Comparison of ENCODE assay signal across 8 cellular contexts in the genomic region with DNA sequence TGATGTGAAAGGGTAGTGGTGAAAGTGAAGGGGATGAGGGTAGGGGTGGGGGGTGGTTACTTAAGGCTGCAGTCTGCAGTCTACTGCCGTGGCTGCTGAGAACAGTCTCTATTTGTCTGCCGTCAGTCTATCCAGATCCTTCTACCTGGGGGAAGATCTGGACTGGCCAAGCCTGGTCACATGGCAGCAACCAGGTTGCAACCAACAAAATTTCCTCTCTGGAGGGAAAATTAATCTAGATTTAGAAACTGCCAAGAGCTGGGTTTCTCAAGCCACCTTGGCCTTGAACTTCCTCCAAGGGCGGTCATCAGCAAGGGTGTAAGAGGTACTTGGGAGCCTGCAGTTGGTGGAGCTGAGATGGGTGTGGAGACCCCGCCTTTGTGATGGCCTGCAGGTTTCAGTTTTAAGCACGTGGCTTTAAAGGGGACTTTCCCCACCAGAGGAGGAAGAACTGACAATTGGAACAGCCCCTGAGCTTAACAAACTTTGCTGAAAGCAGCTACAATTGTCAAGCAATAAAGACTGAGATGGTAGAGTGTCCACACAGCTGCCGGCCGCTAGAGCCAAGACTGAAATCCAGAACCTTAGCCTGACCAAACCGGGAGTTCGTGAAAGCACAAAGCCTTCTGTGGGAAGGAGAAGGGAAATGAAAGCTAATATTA. TPM values are rescaled to one million over a fixed set of nuclear protein-coding genes. Genes with fewer than 3 reads are reported as not detected.
DNase-seq lines count a peak whose midpoint lies in the region; ATAC-seq, FAIRE-seq and TF ChIP-seq lines count a peak whose summit lies in the region.

No MANE protein-coding gene starts in this region.

- CTCF ChIA-PET in MCF 10A (lab: Yijun Ruan, JAX) (interaction anchor here (0.6 to 3.8 kb wide), 6 partner anchors 9 to 640 kb away, joined by 3 to 25 read pairs (median 3); no protein-coding TSS in a partner anchor), HepG2 (lab: Yijun Ruan, JAX; ENCODE audit: low intra/inter-chr PET ratio, low total read pairs) (no interaction called here)
- CTCF ChIA-PET in activated CD4-positive, alpha-beta T cell treated with anti-CD3 and anti-CD28 coated beads, Interleukin-2, amount 10 ng/mL, durations not matched to agents 7 days and 5 days (lab: Charles Lee), result interaction anchor here (0.6 to 15.1 kb wide), 9 partner anchors 10 to 92 kb away, joined by 3 to 179 read pairs (median 3); a partner anchor contains a TSS

- H3K4me1 ChIP-seq in breast epithelium (no peaks in the 10 kb centered on the region), HepG2 (ENCODE audit: insufficient read depth, low read length) (peaks cover 27% of the 10 kb centered on the region), transverse colon (peaks cover 6 to 34% (median 16%) of the 10 kb centered on the region in 4 donors)

- no peak overlapping the region for H3K27ac ChIP-seq in breast epithelium
- no peak overlapping the region for H3K27ac ChIP-seq in HepG2 (ENCODE audit: extremely low read length, insufficient read depth, low read length)
- H3K27ac ChIP-seq in transverse colon, result peak overlapping the region; percentile 61 to 79 (median 75)

- BruUV-seq in MCF 10A (replicated peaks; lab: Mats Ljungman, UMichigan) (no TSS peak), HepG2 (replicated peaks; lab: Mats Ljungman, UMichigan) (no TSS peak)

- 78% methylated on average over 9 of the region's 9 CpGs for WGBS in HepG2 (ENCODE audit: low lambda C conversion rate)
- 36 to 38% methylated on average over 6 to 9 of the region's 9 CpGs for WGBS in transverse colon (ENCODE audit: low coverage in 1 of 2), 2 donors

- POLR2A ChIA-PET in MCF 10A (lab: Yijun Ruan, JAX) (interaction anchor here (0.6 to 2.5 kb wide), 4 partner anchors 19 to 371 kb away, joined by 3 to 14 read pairs (median 4); a partner anchor contains a TSS), HepG2 (lab: Yijun Ruan, JAX) (interaction anchor here (1.0 to 1.5 kb wide), 2 partner anchors 13 to 14 kb away, joined by 3 to 6 read pairs; no protein-coding TSS in a partner anchor)
- POLR2A ChIA-PET in activated CD4-positive, alpha-beta T cell treated with anti-CD3 and anti-CD28 coated beads, Interleukin-2, amount 10 ng/mL, durations not matched to agents 7 days and 5 days (lab: Charles Lee), result interaction anchor here (0.6 to 1.7 kb wide), 4 partner anchors 27 to 32 kb away, joined by 3 to 8 read pairs (median 4); a partner anchor contains a TSS

- H3K9me3 ChIP-seq in breast epithelium, result no peaks in the 10 kb centered on the region
- no peaks in the 10 kb centered on the region for H3K9me3 ChIP-seq in HepG2 (ENCODE audit: low read length)
- no peaks in the 10 kb centered on the region for H3K9me3 ChIP-seq in transverse colon

- H3K27me3 ChIP-seq in breast epithelium (no peaks in the 10 kb centered on the region), HepG2 (ENCODE audit: control insufficient read depth in 1 of 2, insufficient read depth in 2 of 2, low read length in 2 of 2) (no peaks in the 10 kb centered on the region), transverse colon (no peaks in the 10 kb centered on the region)

- peak overlapping the region; percentile 54 for H3K27ac Mint-ChIP-seq in MCF 10A (ENCODE audit: low read depth, unreplicated experiment)
- peak overlapping the region; percentile 95 for H3K27ac Mint-ChIP-seq in activated CD4-positive, alpha-beta T cell treated with anti-CD3 and anti-CD28 coated beads, Interleukin-2, amount 10 ng/mL, durations not matched to agents 7 days and 5 days

- ATAC-seq in HG03520 (IDR thresholded peaks at IDR 0.05; ENCODE audit: unreplicated experiment) (peak; percentile 80), HepG2 (peak; percentile 22; the same call in 2 of the 3 replicates)

- H4K20me1 ChIP-seq in HepG2 (ENCODE audit: insufficient read depth, low read length), result no peaks in the 10 kb centered on the region

- H3K36me3 Mint-ChIP-seq in MCF 10A (ENCODE audit: insufficient read depth, unreplicated experiment), result peaks cover 10% of the 10 kb centered on the region
- peaks cover 37% of the 10 kb centered on the region for H3K36me3 Mint-ChIP-seq in activated CD4-positive, alpha-beta T cell treated with anti-CD3 and anti-CD28 coated beads, Interleukin-2, amount 10 ng/mL, durations not matched to agents 7 days and 5 days (ENCODE audit: low read depth)

- H3K4me3 Mint-ChIP-seq in MCF 10A (ENCODE audit: unreplicated experiment), result no peak overlapping the region
- H3K4me3 Mint-ChIP-seq in activated CD4-positive, alpha-beta T cell treated with anti-CD3 and anti-CD28 coated beads, Interleukin-2, amount 10 ng/mL, durations not matched to agents 7 days and 5 days, result peak overlapping the region; percentile 59

- H3K4me1 Mint-ChIP-seq in MCF 10A (ENCODE audit: insufficient read depth, unreplicated experiment), result peaks cover 11% of the 10 kb centered on the region
- H3K4me1 Mint-ChIP-seq in activated CD4-positive, alpha-beta T cell treated with anti-CD3 and anti-CD28 coated beads, Interleukin-2, amount 10 ng/mL, durations not matched to agents 7 days and 5 days, result peaks cover 66% of the 10 kb centered on the region

- no peaks in the 10 kb centered on the region for H3K36me3 ChIP-seq in breast epithelium
- H3K36me3 ChIP-seq in HepG2 (replicated peaks in 1 of 2; ENCODE audit: control insufficient read depth in 1 of 2, insufficient read depth in 2 of 2, low read length in 2 of 2), result no peaks in the 10 kb centered on the region
- H3K36me3 ChIP-seq in transverse colon, result no peaks in the 10 kb centered on the region

- in situ Hi-C loops in HepG2 (cut with HindIII; ENCODE audit: extremely low pct_ligation_motif_present, low pct_unique_long_range_greater_than_20kb) (no loop called here), transverse colon (cut with MboI; ENCODE audit: low pct_ligation_motif_present in 1 of 4, low pct_unique_long_range_greater_than_20kb in 1 of 4, low sequenced_read_pairs in 3 of 4) (loop anchor here in 1 of 4 donors (25.0 kb wide), 1 partner anchor 348 kb away; no protein-coding TSS in a partner anchor)

- no peak for TF ChIP-seq EP300 in HepG2 (IDR thresholded peaks at IDR 0.05; ENCODE audit: low read depth in 2 of 2, low read length in 2 of 2)
- TF ChIP-seq EP300 in HepG2 (CRISPR knock-in tag; IDR thresholded peaks at IDR 0.05; ENCODE audit: borderline replicate concordance), result no peak
- no peak for TF ChIP-seq EP300 in transverse colon (IDR thresholded peaks at IDR 0.05; ENCODE audit: low read depth)

- no peaks in the 10 kb centered on the region for H3K27me3 Mint-ChIP-seq in MCF 10A (ENCODE audit: insufficient read depth, unreplicated experiment)
- H3K27me3 Mint-ChIP-seq in activated CD4-positive, alpha-beta T cell treated with anti-CD3 and anti-CD28 coated beads, Interleukin-2, amount 10 ng/mL, durations not matched to agents 7 days and 5 days, result no peaks in the 10 kb centered on the region

- no peak for FAIRE-seq in HepG2 (lab: Jason Lieb, UNC)

- 0 out of 2 replicates have a peak overlapping the region, but pooled peaks have one; percentile 3 for H3K4me2 ChIP-seq in HepG2 (ENCODE audit: low read depth, low read length)

- DNase-seq in MCF 10A (ENCODE audit: unreplicated experiment) (no peak), breast epithelium (ENCODE audit: low spot score in 2 of 2) (no peak), HepG2 (ENCODE audit: low spot score) (no peak), transverse colon (peak; percentile 80), Kasumi-1 (lab: John Stamatoyannopoulos, UW) (no peak), head of caudate nucleus (no peak)
- peak; percentile 86 for DNase-seq in activated CD4-positive, alpha-beta T cell treated with anti-CD3 and anti-CD28 coated beads, Interleukin-2, amount 10 ng/mL, durations not matched to agents 7 days and 5 days

- no peaks in the 10 kb centered on the region for H3K9me3 Mint-ChIP-seq in MCF 10A (ENCODE audit: unreplicated experiment)
- no peaks in the 10 kb centered on the region for H3K9me3 Mint-ChIP-seq in activated CD4-positive, alpha-beta T cell treated with anti-CD3 and anti-CD28 coated beads, Interleukin-2, amount 10 ng/mL, durations not matched to agents 7 days and 5 days

- intact Hi-C loops in MCF 10A (cut with micrococcal nuclease), result no loop called here
- intact Hi-C loops in breast epithelium (cut with DNase I; ENCODE audit: low total_unique reads), result no loop called here
- intact Hi-C loops in HepG2 (cut with micrococcal nuclease; ENCODE audit: unreplicated experiment), result no loop called here
- intact Hi-C loops in transverse colon (cut with DNase I; ENCODE audit: low total_unique reads), result loop anchor here (2.0 kb wide), 1 partner anchor 35 kb away; a partner anchor contains a TSS
- intact Hi-C loops in head of caudate nucleus (cut with DNase I), result no loop called here

- TF ChIP-seq CTCF in MCF 10A (IDR thresholded peaks at IDR 0.05; ENCODE audit: unreplicated experiment) (no peak), breast epithelium (IDR thresholded peaks at IDR 0.05) (no peak), HepG2 (CRISPR knock-in tag; IDR thresholded peaks at IDR 0.05) (no peak), transverse colon (IDR thresholded peaks at IDR 0.05) (peak in 2 of 5 experiments; percentile 29 to 40)

- no peak for TF ChIP-seq RAD21 in HepG2 (CRISPR knock-in tag; IDR thresholded peaks at IDR 0.05)

- no peak overlapping the region for H3K9ac ChIP-seq in HepG2 (ENCODE audit: insufficient read depth, low read depth, low read length)

- no peak overlapping the region for H2AFZ ChIP-seq in HepG2 (ENCODE audit: low read length)

- TF ChIP-seq POLR2A in breast epithelium (IDR thresholded peaks at IDR 0.05), result no peak
- TF ChIP-seq POLR2A in HepG2 (IDR thresholded peaks at IDR 0.05; ENCODE audit: insufficient read depth in 1 of 2, low read depth in 2 of 2, low read length in 2 of 2), result no peak
- no peak for TF ChIP-seq POLR2A in transverse colon (IDR thresholded peaks at IDR 0.05)

- H3K4me3 ChIP-seq in breast epithelium, result no peak overlapping the region
- H3K4me3 ChIP-seq in HepG2 (replicated peaks in 1 of 3; ENCODE audit: insufficient read depth in 1 of 3, low read depth in 2 of 3, low read length in 3 of 3), result no peak overlapping the region
- H3K4me3 ChIP-seq in transverse colon, result peak overlapping the region in 1 of 4 donors; percentile 27

- H3K79me2 ChIP-seq in HepG2 (ENCODE audit: insufficient read depth, low read length), result no peaks in the 10 kb centered on the region

RNA-seq across cellular contexts. Expression of a gene that starts 31.4 kb away (rescaled TPM):
- total RNA-seq in MCF 10A (2022) (169 and 170 TPM in 2 replicates), breast epithelium (10 to 100 TPM; 35.7 to 68.6 (median 49.3) TPM), HepG2 (2016; rRNA removed; fragmentation: Illumina TruSeq; extraction: Trizol) (62.1 and 64.6 TPM in 2 replicates), transverse colon (10 to 100 TPM; 41.5 to 97.3 (median 55.5) TPM)
- total RNA-seq in activated CD4-positive, alpha-beta T cell treated with anti-CD3 and anti-CD28 coated beads, Interleukin-2, amount 10 ng/mL, durations not matched to agents 7 days and 5 days, result 10 to 100 TPM; 74.7 to 75.7 TPM
- 70.3 and 83.0 TPM in 2 replicates for total RNA-seq in HepG2 (2016; cell fraction: cytosol; rRNA removed; fragmentation: Illumina TruSeq; extraction: Trizol; ENCODE audit: low read depth)
- total RNA-seq in HepG2 (2016; cell fraction: insoluble cytoplasmic fraction; rRNA removed; fragmentation: Illumina TruSeq; extraction: Trizol), result 58.7 and 60.0 TPM in 2 replicates
- total RNA-seq in HepG2 (2016; cell fraction: membrane; rRNA removed; fragmentation: Illumina TruSeq; extraction: Trizol), result 130 and 138 TPM in 2 replicates
- total RNA-seq in HepG2 (2016; cell fraction: nucleus; rRNA removed; fragmentation: Illumina TruSeq; extraction: Trizol), result 26.8 and 30.5 TPM in 2 replicates
- 84.0 and 116 TPM in 2 replicates for polyA plus RNA-seq in HepG2 (2011; rRNA removed)
- 56.6 and 82.6 TPM in 2 replicates for polyA plus RNA-seq in HepG2 (2011; cell fraction: cytosol; rRNA removed)
- polyA plus RNA-seq in HepG2 (2011; cell fraction: nucleus; rRNA removed), result 32.2 and 32.7 TPM in 2 replicates
- polyA plus RNA-seq in HepG2 (2012), result 88.5 and 102 TPM in 2 replicates
- 102 and 116 TPM in 2 replicates for polyA plus RNA-seq in HepG2 (2016; cell fraction: cytosol; fragmentation: Illumina TruSeq; extraction: Trizol; ENCODE audit: low read depth)
- polyA plus RNA-seq in HepG2 (2016; cell fraction: insoluble cytoplasmic fraction; fragmentation: Illumina TruSeq; extraction: Trizol; ENCODE audit: low read depth), result 68.3 and 73.2 TPM in 2 replicates
- polyA plus RNA-seq in HepG2 (2016; cell fraction: membrane; fragmentation: Illumina TruSeq; extraction: Trizol; ENCODE audit: low read depth), result 124 and 125 TPM in 2 replicates
- polyA plus RNA-seq in HepG2 (2016; cell fraction: nucleus; fragmentation: Illumina TruSeq; extraction: Trizol; ENCODE audit: insufficient read depth, low read depth), result 42.2 and 45.3 TPM in 2 replicates
- 60.2 and 78.6 TPM in 2 replicates for polyA minus RNA-seq in HepG2 (2011; rRNA and poly(A)+ RNA removed; ENCODE audit: low replicate concordance)
- 66.3 and 77.2 TPM in 2 replicates for polyA minus RNA-seq in HepG2 (2011; cell fraction: cytosol; rRNA and poly(A)+ RNA removed)
- 32.3 and 45.8 TPM in 2 replicates for polyA minus RNA-seq in HepG2 (2011; cell fraction: nucleus; rRNA and poly(A)+ RNA removed)

RNA-seq across cellular contexts. Expression of a gene that starts 34.1 kb away (rescaled TPM):
- total RNA-seq in MCF 10A (2022) (3,313 and 3,349 TPM in 2 replicates), breast epithelium (1,000 to 10,000 TPM; 1,918 to 5,529 (median 3,700) TPM), HepG2 (2016; rRNA removed; fragmentation: Illumina TruSeq; extraction: Trizol) (708 and 754 TPM in 2 replicates), transverse colon (1,000 to 10,000 TPM; 1,619 to 4,787 (median 3,693) TPM)
- 1,000 to 10,000 TPM; 5,491 to 5,845 TPM for total RNA-seq in activated CD4-positive, alpha-beta T cell treated with anti-CD3 and anti-CD28 coated beads, Interleukin-2, amount 10 ng/mL, durations not matched to agents 7 days and 5 days
- 577 and 682 TPM in 2 replicates for total RNA-seq in HepG2 (2016; cell fraction: cytosol; rRNA removed; fragmentation: Illumina TruSeq; extraction: Trizol; ENCODE audit: low read depth)
- total RNA-seq in HepG2 (2016; cell fraction: insoluble cytoplasmic fraction; rRNA removed; fragmentation: Illumina TruSeq; extraction: Trizol), result 702 and 711 TPM in 2 replicates
- total RNA-seq in HepG2 (2016; cell fraction: membrane; rRNA removed; fragmentation: Illumina TruSeq; extraction: Trizol), result 753 and 798 TPM in 2 replicates
- total RNA-seq in HepG2 (2016; cell fraction: nucleus; rRNA removed; fragmentation: Illumina TruSeq; extraction: Trizol), result 206 and 246 TPM in 2 replicates
- polyA plus RNA-seq in HepG2 (2011; rRNA removed), result 528 and 665 TPM in 2 replicates
- 1,060 and 1,065 TPM in 2 replicates for polyA plus RNA-seq in HepG2 (2011; cell fraction: cytosol; rRNA removed)
- polyA plus RNA-seq in HepG2 (2011; cell fraction: nucleus; rRNA removed), result 311 and 445 TPM in 2 replicates
- 917 and 1,099 TPM in 2 replicates for polyA plus RNA-seq in HepG2 (2012)
- 700 and 865 TPM in 2 replicates for polyA plus RNA-seq in HepG2 (2016; cell fraction: cytosol; fragmentation: Illumina TruSeq; extraction: Trizol; ENCODE audit: low read depth)
- polyA plus RNA-seq in HepG2 (2016; cell fraction: insoluble cytoplasmic fraction; fragmentation: Illumina TruSeq; extraction: Trizol; ENCODE audit: low read depth), result 669 and 773 TPM in 2 replicates
- polyA plus RNA-seq in HepG2 (2016; cell fraction: membrane; fragmentation: Illumina TruSeq; extraction: Trizol; ENCODE audit: low read depth), result 819 and 872 TPM in 2 replicates
- polyA plus RNA-seq in HepG2 (2016; cell fraction: nucleus; fragmentation: Illumina TruSeq; extraction: Trizol; ENCODE audit: insufficient read depth, low read depth), result 429 and 431 TPM in 2 replicates
- 67.4 and 236 TPM in 2 replicates for polyA minus RNA-seq in HepG2 (2011; rRNA and poly(A)+ RNA removed; ENCODE audit: low replicate concordance)
- 123 and 157 TPM in 2 replicates for polyA minus RNA-seq in HepG2 (2011; cell fraction: cytosol; rRNA and poly(A)+ RNA removed)
- 35.6 and 38.8 TPM in 2 replicates for polyA minus RNA-seq in HepG2 (2011; cell fraction: nucleus; rRNA and poly(A)+ RNA removed)

RNA-seq across cellular contexts. Expression of a gene that starts 58.7 kb away (rescaled TPM):
- total RNA-seq in MCF 10A (2022) (17.3 and 20.0 TPM in 2 replicates), breast epithelium (1 to 10 TPM; 2.2 to 7.4 (median 5.6) TPM), HepG2 (2016; rRNA removed; fragmentation: Illumina TruSeq; extraction: Trizol) (0.36 TPM in 1 of 2 replicates, not detected in the other), transverse colon (100 to 1,000 TPM in 2 of 4 donors, 10 to 100 TPM in 2; 21.3 to 230 (median 76.5) TPM)
- 10 to 100 TPM; 70.2 to 74.6 TPM for total RNA-seq in activated CD4-positive, alpha-beta T cell treated with anti-CD3 and anti-CD28 coated beads, Interleukin-2, amount 10 ng/mL, durations not matched to agents 7 days and 5 days
- not detected in 2 replicates for total RNA-seq in HepG2 (2016; cell fraction: cytosol; rRNA removed; fragmentation: Illumina TruSeq; extraction: Trizol; ENCODE audit: low read depth)
- 0.09 TPM in 1 of 2 replicates, not detected in the other for total RNA-seq in HepG2 (2016; cell fraction: insoluble cytoplasmic fraction; rRNA removed; fragmentation: Illumina TruSeq; extraction: Trizol)
- 0.38 TPM in 1 of 2 replicates, not detected in the other for total RNA-seq in HepG2 (2016; cell fraction: membrane; rRNA removed; fragmentation: Illumina TruSeq; extraction: Trizol)
- total RNA-seq in HepG2 (2016; cell fraction: nucleus; rRNA removed; fragmentation: Illumina TruSeq; extraction: Trizol), result 0.34 TPM in 1 of 2 replicates, not detected in the other
- polyA plus RNA-seq in HepG2 (2011; rRNA removed), result 0.15 and 0.21 TPM in 2 replicates
- polyA plus RNA-seq in HepG2 (2011; cell fraction: cytosol; rRNA removed), result 0.21 TPM in 1 of 2 replicates, not detected in the other
- polyA plus RNA-seq in HepG2 (2011; cell fraction: nucleus; rRNA removed), result 0.12 TPM in 1 of 2 replicates, not detected in the other
- polyA plus RNA-seq in HepG2 (2012), result 0.13 and 0.25 TPM in 2 replicates
- 0.28 TPM in 1 of 2 replicates, not detected in the other for polyA plus RNA-seq in HepG2 (2016; cell fraction: cytosol; fragmentation: Illumina TruSeq; extraction: Trizol; ENCODE audit: low read depth)
- polyA plus RNA-seq in HepG2 (2016; cell fraction: insoluble cytoplasmic fraction; fragmentation: Illumina TruSeq; extraction: Trizol; ENCODE audit: low read depth), result not detected in 2 replicates
- 0.06 TPM in 1 of 2 replicates, not detected in the other for polyA plus RNA-seq in HepG2 (2016; cell fraction: membrane; fragmentation: Illumina TruSeq; extraction: Trizol; ENCODE audit: low read depth)
- polyA plus RNA-seq in HepG2 (2016; cell fraction: nucleus; fragmentation: Illumina TruSeq; extraction: Trizol; ENCODE audit: insufficient read depth, low read depth), result not detected in 2 replicates
- 0.16 and 246 TPM in 2 replicates for polyA minus RNA-seq in HepG2 (2011; rRNA and poly(A)+ RNA removed; ENCODE audit: low replicate concordance)
- polyA minus RNA-seq in HepG2 (2011; cell fraction: cytosol; rRNA and poly(A)+ RNA removed), result not detected in 2 replicates
- polyA minus RNA-seq in HepG2 (2011; cell fraction: nucleus; rRNA and poly(A)+ RNA removed), result 0.50 TPM in 1 of 2 replicates, not detected in the other

Comparison
In these comparisons a context has a peak if more than half of its experiments do, and no peak if none do; other contexts are left out.
1. DNase-seq: peak in activated CD4-positive, alpha-beta T cell treated with anti-CD3 and anti-CD28 coated beads, Interleukin-2, amount 10 ng/mL, durations not matched to agents 7 days and 5 days (single experiment) and transverse colon (single experiment); none in MCF 10A (single experiment), breast epithelium (0 of 2), HepG2 (single experiment), Kasumi-1 (0 of 2) and head of caudate nucleus (0 of 42).
2. H3K27ac ChIP-seq: peak in transverse colon (4 of 4); none in breast epithelium (0 of 2) and HepG2 (single experiment).